1 cellular context compared by ENCODE assay signal in genomic region chr1:68142461-68142860, GRCh38.
TF ChIP-seq lines count a peak whose summit lies in the region.

No MANE protein-coding gene starts in this region.

TF ChIP-seq in WTC11, 78 proteins besides CTCF, POLR2A, EP300 and RAD21 (continued from another document):
- no peak for TF ChIP-seq STAT6 (CRISPR knock-in tag; conservative IDR thresholded peaks at IDR 0.05; ENCODE audit: low read depth)
- no peak for TF ChIP-seq MLX (CRISPR knock-in tag; IDR thresholded peaks at IDR 0.05)
- TF ChIP-seq ELF4 (CRISPR knock-in tag; IDR thresholded peaks at IDR 0.05; ENCODE audit: low read depth): no peak
- no peak for TF ChIP-seq ZNF317 (CRISPR knock-in tag; IDR thresholded peaks at IDR 0.05; ENCODE audit: borderline replicate concordance, low read depth)
